In genomic region chr5:150630016-150630415, GRCh38 we compare ENCODE assay signal across 21 cellular contexts. TPM values are rescaled to one million over a fixed set of nuclear protein-coding genes. Genes with fewer than 3 reads are reported as not detected.
DNase-seq lines count a peak whose midpoint lies in the region; ATAC-seq and TF ChIP-seq lines count a peak whose summit lies in the region.
"Had no signal": no experiment of that assay in that cellular context is flagged by ENCODE, and none has a peak within 500 bp of the region (broad histone marks: within the 10 kb centered on the region; RNA-seq: fewer than 3 reads in every experiment).

No MANE protein-coding gene starts in this region.

- no peak for TF ChIP-seq CTCF in gastroesophageal sphincter (IDR thresholded peaks at IDR 0.05)
- no peak for TF ChIP-seq CTCF in gastrocnemius medialis (IDR thresholded peaks at IDR 0.05 in 4 of 5, conservative IDR thresholded peaks at IDR 0.05 in 1 of 5)

- TF ChIP-seq POLR2A in gastroesophageal sphincter (IDR thresholded peaks at IDR 0.05) (no peak), gastrocnemius medialis (IDR thresholded peaks at IDR 0.05) (no peak)

- H3K27ac ChIP-seq in gastroesophageal sphincter (peak overlapping the region in 3 of 4 donors; percentile 45 to 93 (median 90)), gastrocnemius medialis (peak overlapping the region; percentile 96 to 100 (median 100))

- DNase-seq in Right ventricle myocardium superior (peak; percentile 54), left cardiac atrium (no peak), gastrocnemius medialis (no peak), activated gamma-delta T cell (lab: John Stamatoyannopoulos, UW) (no peak), hepatic stellate cell (ENCODE audit: low spot score) (no peak), NOMO-1 treated with DMSO at 0.1 percent for 48 hours (lab: John Stamatoyannopoulos, UW; ENCODE audit: unreplicated experiment) (no peak)
- DNase-seq: Caco-2, DMS79, HCEC 1CT, MV-4-11, NCI-H1417 treated with DMSO at 0.1 percent for 48 hours, NCI-H2029, NCI-H2171 treated with DMSO at 0.1 percent for 48 hours, NCI-H774, Peyer's patch, SIG-M5 had no signal

- TF ChIP-seq EP300 in gastroesophageal sphincter (IDR thresholded peaks at IDR 0.05): no peak

- in situ Hi-C loops in gastrocnemius medialis (cut with MboI; ENCODE audit: low sequenced_read_pairs in 4 of 4): no loop called here

- H3K36me3 ChIP-seq in gastroesophageal sphincter: peaks cover 0 to 7% of the 10 kb centered on the region in 2 donors
- no peaks in the 10 kb centered on the region for H3K36me3 ChIP-seq in gastrocnemius medialis

- intact Hi-C loops in Right ventricle myocardium superior (cut with DNase I): no loop called here
- intact Hi-C loops in left cardiac atrium (cut with DNase I): no loop called here
- intact Hi-C loops in gastrocnemius medialis (cut with DNase I; ENCODE audit: low total_unique reads): loop anchor here (10.0 kb wide), 1 partner anchor 825 kb away; no protein-coding TSS in a partner anchor

- H3K9me3 ChIP-seq in gastroesophageal sphincter: no peaks in the 10 kb centered on the region
- H3K9me3 ChIP-seq in gastrocnemius medialis: no peaks in the 10 kb centered on the region
- H3K9me3 ChIP-seq: Caco-2, Peyer's patch had no signal

- H3K27me3 ChIP-seq in gastroesophageal sphincter: no peaks in the 10 kb centered on the region
- no peaks in the 10 kb centered on the region for H3K27me3 ChIP-seq in gastrocnemius medialis
- H3K27me3 ChIP-seq: Peyer's patch had no signal

- H3K4me1 ChIP-seq in gastroesophageal sphincter (peaks cover 0 to 83% (median 36%) of the 10 kb centered on the region in 3 donors), gastrocnemius medialis (peaks cover 75 to 90% of the 10 kb centered on the region in 2 donors)

- ATAC-seq in Right ventricle myocardium superior (ENCODE audit: poor library complexity): no peak
- ATAC-seq in left cardiac atrium: no peak
- ATAC-seq in gastroesophageal sphincter: no peak
- no peak for ATAC-seq in gastrocnemius medialis
- ATAC-seq in esophagus mucosa: no peak
- ATAC-seq: GM12878 had no signal

- WGBS in gastroesophageal sphincter (ENCODE audit: low coverage in 1 of 2), 2 donors: 80% methylated on average over 1 of the region's 6 CpGs; no CpG with 5 or more reads in 1 of the 2 donors

- H3K4me3 ChIP-seq in gastroesophageal sphincter: no peak overlapping the region
- H3K4me3 ChIP-seq in gastrocnemius medialis: no peak overlapping the region
- H3K4me3 ChIP-seq: GM12878, Peyer's patch had no signal

RNA-seq across cellular contexts. Expression of gene SYNPO, which starts 10.4 kb away (rescaled TPM):
- total RNA-seq in Right ventricle myocardium superior: 645 TPM
- 100 to 1,000 TPM; 503 to 769 TPM for total RNA-seq in left cardiac atrium
- 10 to 100 TPM; 31.6 to 50.5 (median 37.4) TPM for total RNA-seq in gastroesophageal sphincter
- total RNA-seq in gastrocnemius medialis: 100 to 1,000 TPM; 419 to 569 (median 539) TPM
- total RNA-seq in esophagus mucosa: 7.8 TPM

RNA-seq across cellular contexts. Expression of gene MYOZ3, which starts 31.0 kb away (rescaled TPM):
- total RNA-seq in Right ventricle myocardium superior (4.0 TPM), left cardiac atrium (1 to 10 TPM; 2.9 to 3.0 TPM), gastroesophageal sphincter (under 1 TPM in 3 of 4 donors, not detected in 1; 0.13 to 0.62 (median 0.22) TPM), gastrocnemius medialis (10 to 100 TPM in 3 of 4 donors, 1 to 10 TPM in 1; 4.8 to 12.6 (median 11.3) TPM), esophagus mucosa (not detected)
- total RNA-seq: Caco-2, G401, NCI-H460 had no signal

Comparison
In these comparisons a context has a peak if more than half of its experiments do, and no peak if none do; other contexts are left out.
1. RNA of gene SYNPO, which starts 10.4 kb away (total RNA-seq): 503 to 769 TPM in left cardiac atrium, 645 TPM in Right ventricle myocardium superior (single experiment) and 419 to 569 TPM in gastrocnemius medialis; 31.6 to 50.5 TPM in gastroesophageal sphincter and 7.8 TPM in esophagus mucosa (single experiment); every median in the first group is over 4 times any median in the second.